ENCODE assay signal across 8 cellular contexts in genomic region chr3:161069441-161070251, GRCh38. TPM values are rescaled to one million over a fixed set of nuclear protein-coding genes. Genes with fewer than 3 reads are reported as not detected.
DNase-seq lines count a peak whose midpoint lies in the region; ATAC-seq and TF ChIP-seq lines count a peak whose summit lies in the region.

No MANE protein-coding gene starts in this region.

- peak; percentile 97 for ATAC-seq in GM21737 (IDR thresholded peaks at IDR 0.05; ENCODE audit: unreplicated experiment)
- peak; percentile 76 for ATAC-seq in activated CD8-positive, alpha-beta T cell treated with anti-CD3 and anti-CD28 coated beads for 36 hours
- peak; percentile 47 to 82 for ATAC-seq in right cardiac atrium

- peaks cover 46% of the 10 kb centered on the region for H3K4me1 Mint-ChIP-seq in activated CD8-positive, alpha-beta T cell treated with anti-CD3 and anti-CD28 coated beads for 36 hours (ENCODE audit: low read depth)

- no peak overlapping the region for H3K4me3 Mint-ChIP-seq in activated CD8-positive, alpha-beta T cell treated with anti-CD3 and anti-CD28 coated beads for 36 hours

- 57% methylated on average over 5 of the region's 5 CpGs for WGBS in right cardiac atrium

- H3K4me3 ChIP-seq in right cardiac atrium (ENCODE audit: low read length) = no peak overlapping the region

- H3K27ac ChIP-seq in right cardiac atrium (ENCODE audit: low read length) = no peak overlapping the region

- H3K9me3 Mint-ChIP-seq in activated CD8-positive, alpha-beta T cell treated with anti-CD3 and anti-CD28 coated beads for 36 hours = no peaks in the 10 kb centered on the region

- intact Hi-C loops in activated CD8-positive, alpha-beta T cell treated with anti-CD3 and anti-CD28 coated beads for 36 hours (cut with micrococcal nuclease) = loop anchor here (5.0 kb wide), 1 partner anchor 32 kb away; no protein-coding TSS in a partner anchor
- intact Hi-C loops in right cardiac atrium (cut with DNase I) = no loop called here

- H3K36me3 Mint-ChIP-seq in activated CD8-positive, alpha-beta T cell treated with anti-CD3 and anti-CD28 coated beads for 36 hours (ENCODE audit: low read depth) = no peaks in the 10 kb centered on the region

- H3K9me3 ChIP-seq in right cardiac atrium (ENCODE audit: control insufficient read depth, low read length) = no peaks in the 10 kb centered on the region

- no peaks in the 10 kb centered on the region for H3K27me3 Mint-ChIP-seq in activated CD8-positive, alpha-beta T cell treated with anti-CD3 and anti-CD28 coated beads for 36 hours

- no peaks in the 10 kb centered on the region for H3K27me3 ChIP-seq in right cardiac atrium (ENCODE audit: control insufficient read depth, insufficient read depth)

- CTCF ChIA-PET in activated CD8-positive, alpha-beta T cell treated with anti-CD3 and anti-CD28 coated beads for 36 hours (lab: Charles Lee) = interaction anchor here (0.6 kb wide), 1 partner anchor 220 kb away, joined by 3 read pairs; no protein-coding TSS in a partner anchor

- TF ChIP-seq CTCF in activated CD8-positive, alpha-beta T cell treated with anti-CD3 and anti-CD28 coated beads for 36 hours (IDR thresholded peaks at IDR 0.05) = no peak

- peaks cover 5% of the 10 kb centered on the region for H3K4me1 ChIP-seq in right cardiac atrium (ENCODE audit: control insufficient read depth, insufficient read depth, low read length)

- H3K27ac Mint-ChIP-seq in activated CD8-positive, alpha-beta T cell treated with anti-CD3 and anti-CD28 coated beads for 36 hours = peak overlapping the region; percentile 23

- POLR2A ChIA-PET in activated CD8-positive, alpha-beta T cell treated with anti-CD3 and anti-CD28 coated beads for 36 hours (lab: Charles Lee) = no interaction called here

- DNase-seq in NCI-H2171 treated with DMSO at 0.1 percent for 48 hours (lab: John Stamatoyannopoulos, UW) = peak; percentile 44
- no peak for DNase-seq in NCI-H2171 (lab: John Stamatoyannopoulos, UW)
- DNase-seq in HuH-7.5 (ENCODE audit: low spot score) = peak; percentile 9
- no peak for DNase-seq in activated CD8-positive, alpha-beta T cell treated with anti-CD3 and anti-CD28 coated beads for 36 hours
- DNase-seq in right cardiac atrium = no peak
- no peak for DNase-seq in stimulated activated naive CD4-positive, alpha-beta T cell treated with Interleukin-2 at 50 U/mL for 16 hours (lab: John Stamatoyannopoulos, UW)
- no peak for DNase-seq in iPS-NIHi7 (ENCODE audit: extremely low spot score)

RNA-seq across cellular contexts. Expression of gene B3GALNT1, which starts 35.5 kb away (rescaled TPM):
- 1 to 10 TPM; 2.2 to 3.2 TPM for total RNA-seq in activated CD8-positive, alpha-beta T cell treated with anti-CD3 and anti-CD28 coated beads for 36 hours
- 10 to 100 TPM; 64.9 to 89.6 (median 79.6) TPM for total RNA-seq in right cardiac atrium
- 27.5 TPM for polyA plus RNA-seq in right cardiac atrium

Comparison
In these comparisons a context has a peak if more than half of its experiments do, and no peak if none do; other contexts are left out.
1. DNase-seq: peak in NCI-H2171 treated with DMSO at 0.1 percent for 48 hours (single experiment) and HuH-7.5 (single experiment); none in NCI-H2171 (single experiment), activated CD8-positive, alpha-beta T cell treated with anti-CD3 and anti-CD28 coated beads for 36 hours (single experiment), right cardiac atrium (0 of 3), stimulated activated naive CD4-positive, alpha-beta T cell treated with Interleukin-2 at 50 U/mL for 16 hours (single experiment) and iPS-NIHi7 (single experiment).
2. RNA of gene B3GALNT1, which starts 35.5 kb away (total RNA-seq): 64.9 to 89.6 TPM in right cardiac atrium; 2.2 to 3.2 TPM in activated CD8-positive, alpha-beta T cell treated with anti-CD3 and anti-CD28 coated beads for 36 hours; every median in the first group is over 10 times any median in the second.
3. Peak in every context shown above with its lines, with median percentiles within 50 percentile points of each other: ATAC-seq.